17 cellular contexts compared by ENCODE assay signal in genomic region chr16:8168016-8168415, GRCh38.
"Had no signal": no experiment of that assay in that cellular context is flagged by ENCODE, and none has a peak within 500 bp of the region (broad histone marks: within the 10 kb centered on the region; RNA-seq: fewer than 3 reads in every experiment).

No MANE protein-coding gene starts in this region.

- H3K4me1 Mint-ChIP-seq: mesothelial cell of epicardium, natural killer cell, neural crest cell had no signal

- ATAC-seq: heart right ventricle, left lobe of liver, natural killer cell, right cardiac atrium had no signal

- H3K4me3 Mint-ChIP-seq: mesothelial cell of epicardium, natural killer cell, neural crest cell had no signal

- H3K4me3 ChIP-seq: heart right ventricle, smooth muscle cell had no signal

- DNase-seq: dermis blood vessel endothelial cell; erythroblast; foreskin melanocyte; heart right ventricle; islet precursor cell; mammary epithelial cell; natural killer cell; right cardiac atrium; stimulated activated CD4-positive, alpha-beta T cell treated with anti-CD3 and anti-CD28 coated beads, Interleukin-2, amount 100 ng/mL, for 48 hours; stimulated activated naive CD4-positive, alpha-beta T cell treated with Interleukin-2 at 50 U/mL for 16 hours; trophoblast cell had no signal

- H3K4me2 ChIP-seq: smooth muscle cell had no signal

- H3K9me3 ChIP-seq: heart right ventricle had no signal

- H3K27ac ChIP-seq: heart right ventricle had no signal

- H3K4me1 ChIP-seq: heart right ventricle had no signal

- H3K36me3 ChIP-seq: heart right ventricle had no signal

- FAIRE-seq: colon, urothelium cell line had no signal

- H3K9me3 Mint-ChIP-seq: mesothelial cell of epicardium, neural crest cell had no signal

- H3K36me3 Mint-ChIP-seq: mesothelial cell of epicardium, natural killer cell had no signal

- H3K27ac Mint-ChIP-seq: mesothelial cell of epicardium, natural killer cell had no signal
